Comparison of ENCODE assay signal across 8 cellular contexts in the genomic region with DNA sequence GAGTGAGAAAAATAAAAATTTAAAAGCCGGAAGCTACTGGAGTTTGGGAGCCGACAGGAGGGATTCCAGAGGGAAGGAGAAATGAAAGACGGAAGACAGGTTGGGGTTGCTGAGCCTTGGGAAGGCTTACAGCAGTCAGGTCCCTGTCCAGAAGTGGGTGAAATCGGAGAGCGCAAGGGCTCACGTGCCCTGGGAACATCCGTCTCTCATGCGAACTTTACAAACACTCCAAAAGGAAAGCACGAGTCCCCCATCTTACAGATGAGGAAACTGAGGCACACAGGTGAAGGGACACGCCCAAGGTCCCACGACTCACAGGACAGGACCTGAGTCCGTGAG. TPM values are rescaled to one million over a fixed set of nuclear protein-coding genes. Genes with fewer than 3 reads are reported as not detected.
DNase-seq lines count a peak whose midpoint lies in the region; ATAC-seq and TF ChIP-seq lines count a peak whose summit lies in the region.

No MANE protein-coding gene starts in this region.

- H3K4me3 Mint-ChIP-seq in activated CD8-positive, alpha-beta T cell treated with anti-CD3 and anti-CD28 coated beads for 36 hours: peak overlapping the region; percentile 58
- peak overlapping the region; percentile 68 for H3K4me3 Mint-ChIP-seq in stimulated activated effector memory CD8-positive, alpha-beta T cell treated with anti-CD3 and anti-CD28 coated beads, Interleukin-12 subunit alpha, Interleukin-12 subunit beta, amount 100 ng/mL, for 72 hours

- no peaks in the 10 kb centered on the region for H3K9me3 ChIP-seq in iPS-18c (ENCODE audit: control insufficient read depth, insufficient read depth, low read length)

- H3K27ac Mint-ChIP-seq in activated CD8-positive, alpha-beta T cell treated with anti-CD3 and anti-CD28 coated beads for 36 hours: no peak overlapping the region
- H3K27ac Mint-ChIP-seq in stimulated activated effector memory CD8-positive, alpha-beta T cell treated with anti-CD3 and anti-CD28 coated beads, Interleukin-12 subunit alpha, Interleukin-12 subunit beta, amount 100 ng/mL, for 72 hours: no peak overlapping the region

- H3K27me3 Mint-ChIP-seq in activated CD8-positive, alpha-beta T cell treated with anti-CD3 and anti-CD28 coated beads for 36 hours: peaks cover 43% of the 10 kb centered on the region

- CTCF ChIA-PET in activated CD8-positive, alpha-beta T cell treated with anti-CD3 and anti-CD28 coated beads for 36 hours (lab: Charles Lee): interaction anchor here (0.6 to 13.8 kb wide), 7 partner anchors 12 to 362 kb away, joined by 3 to 431 read pairs (median 7); a partner anchor contains a TSS

- no peaks in the 10 kb centered on the region for H3K36me3 Mint-ChIP-seq in activated CD8-positive, alpha-beta T cell treated with anti-CD3 and anti-CD28 coated beads for 36 hours (ENCODE audit: low read depth)
- no peaks in the 10 kb centered on the region for H3K36me3 Mint-ChIP-seq in stimulated activated effector memory CD8-positive, alpha-beta T cell treated with anti-CD3 and anti-CD28 coated beads, Interleukin-12 subunit alpha, Interleukin-12 subunit beta, amount 100 ng/mL, for 72 hours

- H3K9me3 Mint-ChIP-seq in activated CD8-positive, alpha-beta T cell treated with anti-CD3 and anti-CD28 coated beads for 36 hours: no peaks in the 10 kb centered on the region
- no peaks in the 10 kb centered on the region for H3K9me3 Mint-ChIP-seq in stimulated activated effector memory CD8-positive, alpha-beta T cell treated with anti-CD3 and anti-CD28 coated beads, Interleukin-12 subunit alpha, Interleukin-12 subunit beta, amount 100 ng/mL, for 72 hours

- H3K4me3 ChIP-seq in iPS-18c (ENCODE audit: insufficient read depth, low read depth, low read length): peak overlapping the region; percentile 62

- DNase-seq in DMS79 treated with DMSO at 0.1 percent for 48 hours (lab: John Stamatoyannopoulos, UW) (peak; percentile 7), DMS79 (lab: John Stamatoyannopoulos, UW) (no peak), SKM-1 (lab: John Stamatoyannopoulos, UW; ENCODE audit: unreplicated experiment) (no peak), NCI-H146 treated with DMSO at 0.1 percent for 48 hours (lab: John Stamatoyannopoulos, UW; ENCODE audit: unreplicated experiment) (no peak)
- DNase-seq in activated CD8-positive, alpha-beta T cell treated with anti-CD3 and anti-CD28 coated beads for 36 hours: no peak
- DNase-seq in stimulated activated effector memory CD8-positive, alpha-beta T cell treated with anti-CD3 and anti-CD28 coated beads, Interleukin-12 subunit alpha, Interleukin-12 subunit beta, amount 100 ng/mL, for 72 hours (ENCODE audit: low spot score in 2 of 2): no peak

- no peak for TF ChIP-seq CTCF in activated CD8-positive, alpha-beta T cell treated with anti-CD3 and anti-CD28 coated beads for 36 hours (IDR thresholded peaks at IDR 0.05)

- peaks cover 27% of the 10 kb centered on the region for H3K4me1 Mint-ChIP-seq in activated CD8-positive, alpha-beta T cell treated with anti-CD3 and anti-CD28 coated beads for 36 hours (ENCODE audit: low read depth)
- H3K4me1 Mint-ChIP-seq in stimulated activated effector memory CD8-positive, alpha-beta T cell treated with anti-CD3 and anti-CD28 coated beads, Interleukin-12 subunit alpha, Interleukin-12 subunit beta, amount 100 ng/mL, for 72 hours: peaks cover 34% of the 10 kb centered on the region

- intact Hi-C loops in activated CD8-positive, alpha-beta T cell treated with anti-CD3 and anti-CD28 coated beads for 36 hours (cut with micrococcal nuclease): no loop called here

- POLR2A ChIA-PET in activated CD8-positive, alpha-beta T cell treated with anti-CD3 and anti-CD28 coated beads for 36 hours (lab: Charles Lee): interaction anchor here (8.8 kb wide), 1 partner anchor 81 kb away, joined by 120 read pairs; a partner anchor contains a TSS

- no peak for ATAC-seq in activated CD8-positive, alpha-beta T cell treated with anti-CD3 and anti-CD28 coated beads for 36 hours
- no peak for ATAC-seq in stimulated activated effector memory CD8-positive, alpha-beta T cell treated with anti-CD3 and anti-CD28 coated beads, Interleukin-12 subunit alpha, Interleukin-12 subunit beta, amount 100 ng/mL, for 72 hours
- no peak for ATAC-seq in GM18511 (IDR thresholded peaks at IDR 0.05; ENCODE audit: unreplicated experiment)

RNA-seq across cellular contexts. Expression of a gene that starts 0.4 kb away (rescaled TPM):
- not detected for total RNA-seq in activated CD8-positive, alpha-beta T cell treated with anti-CD3 and anti-CD28 coated beads for 36 hours

RNA-seq across cellular contexts. Expression of a gene that starts 5.5 kb away (rescaled TPM):
- 1 to 10 TPM in 1 of 2 experiments, under 1 TPM in 1; 0.74 to 1.1 TPM for total RNA-seq in activated CD8-positive, alpha-beta T cell treated with anti-CD3 and anti-CD28 coated beads for 36 hours
